1 cellular context compared by ENCODE assay signal in the genomic region with DNA sequence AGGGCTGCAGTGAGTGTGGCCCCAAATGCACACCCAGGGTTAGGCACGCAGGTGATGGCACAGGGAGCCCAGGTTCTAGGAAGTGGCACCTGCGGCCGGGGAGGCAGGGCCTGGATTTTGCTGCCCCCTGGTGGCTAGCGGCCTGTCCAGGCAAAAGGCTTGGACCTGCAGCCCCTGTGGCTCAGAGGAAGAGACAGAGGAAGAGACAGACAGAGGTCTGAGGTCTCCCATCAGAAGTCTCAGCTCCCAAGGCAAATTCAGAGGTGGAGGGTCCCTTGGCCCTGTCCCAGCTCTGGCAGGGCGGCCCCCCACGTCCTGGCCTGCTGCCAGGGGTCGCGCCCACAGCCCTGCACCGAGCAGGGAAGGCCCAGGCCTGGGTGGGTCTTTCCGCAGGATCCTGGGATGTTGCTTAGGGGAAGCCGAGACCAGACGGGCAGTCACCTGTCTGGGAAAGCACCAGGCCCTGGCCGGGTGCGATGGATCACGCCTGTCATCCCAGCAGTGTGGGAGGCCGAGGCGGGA.
TF ChIP-seq lines count a peak whose summit lies in the region.

No MANE protein-coding gene starts in this region.

TF ChIP-seq in SK-N-SH treated with all-trans-retinoic acid at 6 μM for 48 hours, 23 proteins besides CTCF, POLR2A, EP300 and RAD21 (continued from another document):
- TF ChIP-seq CREB5 (CRISPR knock-in tag; IDR thresholded peaks at IDR 0.05; ENCODE audit: low read depth): no peak
- TF ChIP-seq TCF4 (CRISPR knock-in tag; IDR thresholded peaks at IDR 0.05; ENCODE audit: borderline replicate concordance): no peak
- TF ChIP-seq ZC3H10 (CRISPR knock-in tag; IDR thresholded peaks at IDR 0.05): no peak
TF ChIP-seq in SK-N-SH treated with all-trans-retinoic acid at 6 μM for 48 hours: peak in this region for 0.
